Comparison of ENCODE assay signal across 8 cellular contexts in genomic region chr3:177603137-177603603, GRCh38.
DNase-seq lines count a peak whose midpoint lies in the region; ATAC-seq and TF ChIP-seq lines count a peak whose summit lies in the region.

No MANE protein-coding gene starts in this region.

- POLR2A ChIA-PET in RWPE1 (lab: Yijun Ruan, JAX; ENCODE audit: low non-redundant PET), result no interaction called here

- H3K4me3 Mint-ChIP-seq in chondrocyte (ENCODE audit: unreplicated experiment), result no peak overlapping the region

- ATAC-seq in GM18868 (IDR thresholded peaks at IDR 0.05; ENCODE audit: unreplicated experiment), result peak; percentile 72
- ATAC-seq in HG02870 (IDR thresholded peaks at IDR 0.05; ENCODE audit: unreplicated experiment), result peak; percentile 80
- no peak for ATAC-seq in GM18909 (IDR thresholded peaks at IDR 0.05; ENCODE audit: poor library complexity, unreplicated experiment)

- no peaks in the 10 kb centered on the region for H3K27me3 Mint-ChIP-seq in chondrocyte (ENCODE audit: low read depth)

- peaks cover 2% of the 10 kb centered on the region for H3K36me3 Mint-ChIP-seq in chondrocyte (ENCODE audit: low read depth)

- peaks cover 5% of the 10 kb centered on the region for H3K4me1 ChIP-seq in prostate gland (replicated peaks)

- intact Hi-C loops in prostate gland (cut with DNase I), result no loop called here

- CTCF ChIA-PET in RWPE1 (lab: Yijun Ruan, JAX), result interaction anchor here (1.6 kb wide), 1 partner anchor 143 kb away, joined by 3 read pairs; no protein-coding TSS in a partner anchor

- TF ChIP-seq CTCF in VCaP (conservative IDR thresholded peaks at IDR 0.05) (no peak), prostate gland (IDR thresholded peaks at IDR 0.05) (no peak), RWPE1 (conservative IDR thresholded peaks at IDR 0.05; ENCODE audit: low read depth) (no peak), chondrocyte (IDR thresholded peaks at IDR 0.05) (no peak)

- H3K9me3 Mint-ChIP-seq in chondrocyte (ENCODE audit: low read depth), result peaks cover 7% of the 10 kb centered on the region

- H3K9me3 ChIP-seq in prostate gland, result no peaks in the 10 kb centered on the region

- DNase-seq in prostate gland (ENCODE audit: low spot score), result no peak
- DNase-seq in DMS153 (lab: John Stamatoyannopoulos, UW), result no peak
- no peak for DNase-seq in RWPE1 (ENCODE audit: low spot score)
- DNase-seq in chondrocyte (ENCODE audit: low spot score), result no peak

- peak overlapping the region; percentile 58 for H3K27ac ChIP-seq in VCaP
- peak overlapping the region; percentile 57 to 77 for H3K27ac ChIP-seq in prostate gland
- no peak overlapping the region for H3K27ac ChIP-seq in RWPE1

- no peak overlapping the region for H3K4me3 ChIP-seq in prostate gland

- no peak for TF ChIP-seq POLR2A in prostate gland (IDR thresholded peaks at IDR 0.05)

- no peak overlapping the region for H3K27ac Mint-ChIP-seq in chondrocyte (ENCODE audit: unreplicated experiment)

- H3K27me3 ChIP-seq in prostate gland (replicated peaks; ENCODE audit: insufficient read depth), result no peaks in the 10 kb centered on the region

- no peaks in the 10 kb centered on the region for H3K36me3 ChIP-seq in prostate gland

- peaks cover 58% of the 10 kb centered on the region for H3K4me1 Mint-ChIP-seq in chondrocyte (ENCODE audit: low read depth)

- WGBS in prostate gland, result 29% methylated on average over 2 of the region's 2 CpGs
